31 cellular contexts compared by ENCODE assay signal in genomic region chr19:47761566-47761965, GRCh38. TPM values are rescaled to one million over a fixed set of nuclear protein-coding genes. Genes with fewer than 3 reads are reported as not detected.
"Had no signal": no experiment of that assay in that cellular context is flagged by ENCODE, and none has a peak within 500 bp of the region (broad histone marks: within the 10 kb centered on the region; RNA-seq: fewer than 3 reads in every experiment).

No MANE protein-coding gene starts in this region.

- H3K9me2 ChIP-seq: SK-N-SH had no signal

- ATAC-seq: activated T-cell treated with anti-CD3 and anti-CD28 coated beads, Interleukin-2, amount 50 U/mL, for 4 hours; activated T-helper 17 cell treated with anti-CD3 and anti-CD28 coated beads, Interleukin-2, amount 50 U/mL, for 72 hours had no signal

- H3K27me3 ChIP-seq: adrenal gland, Peyer's patch, SJCRH30 had no signal

- H3K9ac ChIP-seq: SK-N-SH had no signal

- H3K4me2 ChIP-seq: SK-N-SH had no signal

- DNase-seq: activated CD4-positive, alpha-beta memory T cell treated with anti-CD3 and anti-CD28 coated beads for 36 hours; activated CD4-positive, alpha-beta T cell treated with anti-CD3 and anti-CD28 coated beads, Interleukin-2, amount 10 ng/mL, durations not matched to agents 24 days and 14 days; activated CD4-positive, CD25-positive, alpha-beta regulatory T cell treated with anti-CD3 and anti-CD28 coated beads, Interleukin-2, amount 50 U/mL, for 72 hours; activated CD8-positive, alpha-beta memory T cell treated with anti-CD3 and anti-CD28 coated beads for 24 hours; activated gamma-delta T cell; activated naive CD4-positive, alpha-beta T cell treated with anti-CD3 and anti-CD28 coated beads, Interleukin-2, amount 10 ng/mL, durations not matched to agents 7 days and 5 days; activated naive CD8-positive, alpha-beta T cell treated with anti-CD3 and anti-CD28 coated beads, Interleukin-2, amount 10 ng/mL, durations not matched to agents 7 days and 5 days; activated T-cell treated with anti-CD3 and anti-CD28 coated beads, Interleukin-2, amount 50 U/mL, for 4 hours; adrenal gland; anterior cingulate cortex; cerebellar nuclear complex; NCI-H1092 treated with DMSO at 0.1 percent for 48 hours; NCI-H1417 treated with DMSO at 0.1 percent for 48 hours; NCI-H1694; NCI-H2029; NCI-H2107; NCI-H2171 treated with DMSO at 0.1 percent for 48 hours; NCI-H226; NCI-H510A; NCI-H69; NK-92 treated with Interleukin-12 subunit alpha and Interleukin-12 subunit beta, amount 100 ng/mL, for 24 hours; Peyer's patch; Right ventricle myocardium superior; SJCRH30; SK-N-SH; T-helper 1 cell had no signal

- H3K9me3 ChIP-seq: adrenal gland, Peyer's patch, SJCRH30, SK-N-SH had no signal

- H3K4me3 ChIP-seq: adrenal gland, Peyer's patch, SJCRH30 had no signal

- H3K4me1 ChIP-seq: adrenal gland had no signal

- H3K27ac ChIP-seq: adrenal gland, Peyer's patch, RWPE1, SJCRH30 had no signal

RNA-seq across cellular contexts. Expression of gene TPRX1, which starts 42.8 kb away (rescaled TPM):
- total RNA-seq: activated CD4-positive, alpha-beta memory T cell treated with anti-CD3 and anti-CD28 coated beads for 36 hours; activated CD4-positive, alpha-beta T cell treated with anti-CD3 and anti-CD28 coated beads, Interleukin-2, amount 10 ng/mL, durations not matched to agents 24 days and 14 days; activated naive CD8-positive, alpha-beta T cell treated with anti-CD3 and anti-CD28 coated beads, Interleukin-2, amount 10 ng/mL, durations not matched to agents 7 days and 5 days; activated T-cell treated with anti-CD3 and anti-CD28 coated beads, Interleukin-2, amount 50 U/mL, for 4 hours; activated T-helper 17 cell treated with anti-CD3 and anti-CD28 coated beads, Interleukin-2, amount 50 U/mL, for 72 hours; adrenal gland; cardiac septum; LHCN-M2; M059J; Peyer's patch; Right ventricle myocardium superior; SJCRH30 had no signal
- polyA plus RNA-seq: adrenal gland, SK-N-SH had no signal
